Comparison of ENCODE assay signal across 14 cellular contexts in the genomic region with DNA sequence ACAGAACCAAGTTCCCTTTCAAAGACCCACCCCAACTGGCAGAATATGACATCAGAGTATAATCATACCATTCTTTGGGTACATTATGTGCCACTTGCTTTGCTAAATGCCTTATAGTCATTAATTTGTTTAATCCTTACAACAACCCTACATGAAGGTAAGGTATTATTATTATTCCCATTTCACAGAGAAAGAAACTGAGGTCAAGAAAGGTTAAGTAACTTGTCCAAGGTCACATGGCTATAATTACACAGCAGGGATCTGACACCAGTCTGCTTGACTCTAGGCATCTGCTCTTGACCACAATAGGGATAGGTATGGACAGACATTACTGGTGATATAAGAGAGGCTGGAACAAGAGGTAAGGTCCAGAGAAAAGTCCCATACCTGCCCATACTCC. TPM values are rescaled to one million over a fixed set of nuclear protein-coding genes. Genes with fewer than 3 reads are reported as not detected.
DNase-seq lines count a peak whose midpoint lies in the region; ATAC-seq and TF ChIP-seq lines count a peak whose summit lies in the region.
"Had no signal": no experiment of that assay in that cellular context is flagged by ENCODE, and none has a peak within 500 bp of the region (broad histone marks: within the 10 kb centered on the region; RNA-seq: fewer than 3 reads in every experiment).

No MANE protein-coding gene starts in this region.

- H3K27ac ChIP-seq in osteoblast (ENCODE audit: low read depth, low read length) = no peak overlapping the region
- H3K27ac ChIP-seq: lower lobe of right lung, pancreas, SK-N-MC had no signal

- H3K4me1 ChIP-seq in Loucy (ENCODE audit: insufficient read depth, low read length, poor library complexity, severe bottlenecking) (peaks cover 3% of the 10 kb centered on the region), osteoblast (ENCODE audit: insufficient read depth, low read length) (peaks cover 19% of the 10 kb centered on the region)
- H3K4me1 ChIP-seq: pancreas had no signal

- H3K79me2 ChIP-seq in Loucy (ENCODE audit: insufficient read depth, low read length) = no peaks in the 10 kb centered on the region
- peaks cover 12% of the 10 kb centered on the region for H3K79me2 ChIP-seq in osteoblast (ENCODE audit: insufficient read depth, low read length)

- no peaks in the 10 kb centered on the region for H3F3A ChIP-seq in Loucy (ENCODE audit: low read depth)

- no peaks in the 10 kb centered on the region for H3K9me3 Mint-ChIP-seq in activated CD8-positive, alpha-beta memory T cell treated with anti-CD3 and anti-CD28 coated beads, Interleukin-2, amount 10 ng/mL, durations not matched to agents 7 days and 5 days (ENCODE audit: low read depth)
- H3K9me3 Mint-ChIP-seq in brain = no peaks in the 10 kb centered on the region

- H3K4me2 ChIP-seq in Loucy (ENCODE audit: low read depth, low read length, poor library complexity, severe bottlenecking) (peak overlapping the region; percentile 82), osteoblast (ENCODE audit: insufficient read depth, low read length) (peak overlapping the region; percentile 95)

- peaks cover 7% of the 10 kb centered on the region for H3K36me3 Mint-ChIP-seq in activated CD8-positive, alpha-beta memory T cell treated with anti-CD3 and anti-CD28 coated beads, Interleukin-2, amount 10 ng/mL, durations not matched to agents 7 days and 5 days
- peaks cover 3% of the 10 kb centered on the region for H3K36me3 Mint-ChIP-seq in brain

- peak overlapping the region; percentile 30 for H3K27ac Mint-ChIP-seq in activated CD8-positive, alpha-beta memory T cell treated with anti-CD3 and anti-CD28 coated beads, Interleukin-2, amount 10 ng/mL, durations not matched to agents 7 days and 5 days
- no peak overlapping the region for H3K27ac Mint-ChIP-seq in brain

- no peaks in the 10 kb centered on the region for H3K27me3 Mint-ChIP-seq in activated CD8-positive, alpha-beta memory T cell treated with anti-CD3 and anti-CD28 coated beads, Interleukin-2, amount 10 ng/mL, durations not matched to agents 7 days and 5 days
- peaks cover 14% of the 10 kb centered on the region for H3K27me3 Mint-ChIP-seq in brain

- no peak overlapping the region for H2AFZ ChIP-seq in Loucy (ENCODE audit: low read length)
- no peak overlapping the region for H2AFZ ChIP-seq in osteoblast (ENCODE audit: low read length)

- H3K27me3 ChIP-seq in Loucy (ENCODE audit: insufficient read depth, low read length, poor library complexity, severe bottlenecking) (no peaks in the 10 kb centered on the region), osteoblast (ENCODE audit: insufficient read depth, low read length) (no peaks in the 10 kb centered on the region)
- H3K27me3 ChIP-seq: pancreas had no signal

- H3K4me3 ChIP-seq in Loucy (ENCODE audit: low read length, poor library complexity, severe bottlenecking) = no peak overlapping the region
- H3K4me3 ChIP-seq in osteoblast (ENCODE audit: insufficient read depth, low read length) = no peak overlapping the region
- H3K4me3 ChIP-seq: SK-N-MC had no signal

- no peak overlapping the region for H3K9ac ChIP-seq in Loucy (ENCODE audit: low read depth, low read length, poor library complexity, severe bottlenecking)

- H3K9me2 ChIP-seq in Loucy (replicated peaks; ENCODE audit: low read depth, low read length) = no peaks in the 10 kb centered on the region

- TF ChIP-seq CTCF in Loucy (conservative IDR thresholded peaks at IDR 0.05; ENCODE audit: low read length) = no peak
- no peak for TF ChIP-seq CTCF in brain (conservative IDR thresholded peaks at IDR 0.05)
- TF ChIP-seq CTCF in osteoblast (IDR thresholded peaks at IDR 0.05; ENCODE audit: extremely low read depth, low read depth, low read length) = no peak

- H3K4me1 Mint-ChIP-seq in activated CD8-positive, alpha-beta memory T cell treated with anti-CD3 and anti-CD28 coated beads, Interleukin-2, amount 10 ng/mL, durations not matched to agents 7 days and 5 days = peaks cover 27% of the 10 kb centered on the region
- peaks cover 13% of the 10 kb centered on the region for H3K4me1 Mint-ChIP-seq in brain

- no peak for ATAC-seq in activated CD8-positive, alpha-beta memory T cell treated with anti-CD3 and anti-CD28 coated beads, Interleukin-2, amount 10 ng/mL, durations not matched to agents 7 days and 5 days
- ATAC-seq in GM19351 (IDR thresholded peaks at IDR 0.05; ENCODE audit: unreplicated experiment) = no peak
- ATAC-seq in GM19035 (IDR thresholded peaks at IDR 0.05; ENCODE audit: unreplicated experiment) = no peak
- ATAC-seq in GM21723 (IDR thresholded peaks at IDR 0.05; ENCODE audit: unreplicated experiment) = no peak

- H4K20me1 ChIP-seq in Loucy (ENCODE audit: insufficient read depth, low read length, poor library complexity, severe bottlenecking) = no peaks in the 10 kb centered on the region
- peaks cover 6% of the 10 kb centered on the region for H4K20me1 ChIP-seq in osteoblast (ENCODE audit: insufficient read depth, low read length)

- CTCF ChIA-PET in activated CD8-positive, alpha-beta memory T cell treated with anti-CD3 and anti-CD28 coated beads, Interleukin-2, amount 10 ng/mL, durations not matched to agents 7 days and 5 days (lab: Charles Lee) = interaction anchor here (0.7 to 2.4 kb wide), 2 partner anchors 29 to 43 kb away, joined by 3 to 18 read pairs; no protein-coding TSS in a partner anchor

- peak overlapping the region; percentile 43 for H3K4me3 Mint-ChIP-seq in activated CD8-positive, alpha-beta memory T cell treated with anti-CD3 and anti-CD28 coated beads, Interleukin-2, amount 10 ng/mL, durations not matched to agents 7 days and 5 days
- H3K4me3 Mint-ChIP-seq in brain = peak overlapping the region; percentile 93 to 96 (median 95)

- H3K9me3 ChIP-seq in Loucy (ENCODE audit: insufficient read depth, low read depth, low read length) = no peaks in the 10 kb centered on the region
- H3K9me3 ChIP-seq in osteoblast (ENCODE audit: low read depth, low read length) = no peaks in the 10 kb centered on the region
- H3K9me3 ChIP-seq: lower lobe of right lung, pancreas had no signal

- DNase-seq in activated CD8-positive, alpha-beta memory T cell treated with anti-CD3 and anti-CD28 coated beads, Interleukin-2, amount 10 ng/mL, durations not matched to agents 7 days and 5 days = no peak
- DNase-seq in activated CD8-positive, alpha-beta memory T cell treated with anti-CD3 and anti-CD28 coated beads, Interleukin-2, amount 50 U/mL, for 4 hours = no peak
- DNase-seq in osteoblast (ENCODE audit: insufficient read length, low spot score, missing footprints) = no peak
- DNase-seq: activated CD4-positive, CD25-positive, alpha-beta regulatory T cell treated with anti-CD3 and anti-CD28 coated beads, Interleukin-2, amount 50 U/mL, for 72 hours; activated naive CD4-positive, alpha-beta T cell; lower lobe of right lung; stimulated activated CD4-positive, alpha-beta T cell treated with anti-CD3 and anti-CD28 coated beads, Interleukin-15, amount 100 ng/mL, for 24 hours had no signal

- no peaks in the 10 kb centered on the region for H3K36me3 ChIP-seq in Loucy (ENCODE audit: insufficient read depth, low read length)
- peaks cover 36% of the 10 kb centered on the region for H3K36me3 ChIP-seq in osteoblast (ENCODE audit: insufficient read depth, low read length)
- H3K36me3 ChIP-seq: pancreas had no signal

RNA-seq across cellular contexts. Expression of a gene that starts 1.2 kb away (rescaled TPM):
- total RNA-seq in activated CD8-positive, alpha-beta memory T cell treated with anti-CD3 and anti-CD28 coated beads, Interleukin-2, amount 10 ng/mL, durations not matched to agents 7 days and 5 days = 10 to 100 TPM; 46.5 to 64.1 TPM
- 4.0 TPM for polyA plus RNA-seq in brain (ENCODE audit: insufficient read depth, low read depth, low replicate concordance)
- total RNA-seq in osteoblast = 21.8 and 22.4 TPM in 2 replicates

RNA-seq across cellular contexts. Expression of a gene that starts 13.2 kb away (rescaled TPM):
- 10 to 100 TPM; 28.0 to 35.8 TPM for total RNA-seq in activated CD8-positive, alpha-beta memory T cell treated with anti-CD3 and anti-CD28 coated beads, Interleukin-2, amount 10 ng/mL, durations not matched to agents 7 days and 5 days
- polyA plus RNA-seq in brain (ENCODE audit: insufficient read depth, low read depth, low replicate concordance) = 13.1 TPM
- 4.4 and 5.1 TPM in 2 replicates for total RNA-seq in osteoblast

RNA-seq across cellular contexts. Expression of a gene that starts 13.3 kb away (rescaled TPM):
- 10 to 100 TPM; 87.1 to 90.0 TPM for total RNA-seq in activated CD8-positive, alpha-beta memory T cell treated with anti-CD3 and anti-CD28 coated beads, Interleukin-2, amount 10 ng/mL, durations not matched to agents 7 days and 5 days
- polyA plus RNA-seq in brain (ENCODE audit: insufficient read depth, low read depth, low replicate concordance) = 33.7 TPM
- 47.8 and 50.4 TPM in 2 replicates for total RNA-seq in osteoblast

RNA-seq across cellular contexts. Expression of a gene that starts 31.2 kb away (rescaled TPM):
- 100 to 1,000 TPM; 284 to 295 TPM for total RNA-seq in activated CD8-positive, alpha-beta memory T cell treated with anti-CD3 and anti-CD28 coated beads, Interleukin-2, amount 10 ng/mL, durations not matched to agents 7 days and 5 days
- polyA plus RNA-seq in brain (ENCODE audit: insufficient read depth, low read depth, low replicate concordance) = 87.8 TPM
- total RNA-seq in osteoblast = 18.5 and 19.2 TPM in 2 replicates

RNA-seq across cellular contexts. Expression of a gene that starts 32.1 kb away (rescaled TPM):
- 10 to 100 TPM in 1 of 2 experiments, 1 to 10 TPM in 1; 9.9 to 11.0 TPM for total RNA-seq in activated CD8-positive, alpha-beta memory T cell treated with anti-CD3 and anti-CD28 coated beads, Interleukin-2, amount 10 ng/mL, durations not matched to agents 7 days and 5 days
- polyA plus RNA-seq in brain (ENCODE audit: insufficient read depth, low read depth, low replicate concordance) = 3.5 TPM
- total RNA-seq in osteoblast = 2.1 and 2.2 TPM in 2 replicates
